In genomic region chr3:122568131-122568530, GRCh38 we compare ENCODE assay signal across 10 cellular contexts. TPM values are rescaled to one million over a fixed set of nuclear protein-coding genes. Genes with fewer than 3 reads are reported as not detected.
DNase-seq lines count a peak whose midpoint lies in the region; ATAC-seq and TF ChIP-seq lines count a peak whose summit lies in the region.
"Not testable (repeated sequence)": the region's sequence is repeated elsewhere in the genome, so short reads cannot be mapped to it uniquely, and the experiment has no call there.
"Had no signal": no experiment of that assay in that cellular context is flagged by ENCODE, and none has a peak within 500 bp of the region (broad histone marks: within the 10 kb centered on the region; RNA-seq: fewer than 3 reads in every experiment).

No MANE protein-coding gene starts in this region.

- peak overlapping the region; percentile 77 for H3K27ac Mint-ChIP-seq in activated CD4-positive, alpha-beta T cell treated with anti-CD3 and anti-CD28 coated beads, Interleukin-2, amount 10 ng/mL, durations not matched to agents 7 days and 5 days
- H3K27ac Mint-ChIP-seq in activated T-helper 2 cell treated with anti-CD3 and anti-CD28 coated beads, Interferon-gamma antibody, Interleukin-2, Interleukin-4, amounts not matched to agents 10 μg/mL and 5 μg/mL and 100 μg/mL, durations not matched to agents 14 hours and 24 hours and 36 hours: peak overlapping the region; percentile 63
- H3K27ac Mint-ChIP-seq in effector memory CD8-positive, alpha-beta T cell: peak overlapping the region; percentile 12 to 87
- H3K27ac Mint-ChIP-seq in naive B cell: peak overlapping the region; percentile 84 to 94 (median 89)

- H3K4me2 ChIP-seq in BLaER1 (peak overlapping the region; percentile 58), OCI-LY3 (ENCODE audit: low read length) (peak overlapping the region; percentile 48)

- not testable (repeated sequence) for H3K4me3 ChIP-seq in BLaER1; OCI-LY3 (ENCODE audit: low read length); spleen; urinary bladder (ENCODE audit: low read depth, low read length)

- ATAC-seq in effector memory CD8-positive, alpha-beta T cell (replicated peaks); naive B cell (ENCODE audit: low read depth in 2 of 2): not testable (repeated sequence)

- CTCF ChIA-PET in activated CD4-positive, alpha-beta T cell treated with anti-CD3 and anti-CD28 coated beads, Interleukin-2, amount 10 ng/mL, durations not matched to agents 7 days and 5 days (lab: Charles Lee): interaction anchor here (1.3 to 2.1 kb wide), 3 partner anchors 12 to 112 kb away, joined by 4 to 7 read pairs (median 4); partner anchors contain the start of gene PARP14

- 94 to 99% (median 95%) methylated on average over 7 of the region's 7 CpGs for WGBS in spleen, 5 donors
- WGBS in urinary bladder: 98% methylated on average over 7 of the region's 7 CpGs

- H3K9ac ChIP-seq in BLaER1: not testable (repeated sequence)
- H3K9ac ChIP-seq in OCI-LY3 (ENCODE audit: low read length): peak overlapping the region; percentile 53

- H3K9me3 Mint-ChIP-seq in activated CD4-positive, alpha-beta T cell treated with anti-CD3 and anti-CD28 coated beads, Interleukin-2, amount 10 ng/mL, durations not matched to agents 7 days and 5 days; activated T-helper 2 cell treated with anti-CD3 and anti-CD28 coated beads, Interferon-gamma antibody, Interleukin-2, Interleukin-4, amounts not matched to agents 10 μg/mL and 5 μg/mL and 100 μg/mL, durations not matched to agents 14 hours and 24 hours and 36 hours; effector memory CD8-positive, alpha-beta T cell; naive B cell: not testable (repeated sequence)

- not testable (repeated sequence) for DNase-seq in activated CD4-positive, alpha-beta T cell treated with anti-CD3 and anti-CD28 coated beads, Interleukin-2, amount 10 ng/mL, durations not matched to agents 7 days and 5 days; activated T-helper 2 cell treated with anti-CD3 and anti-CD28 coated beads, Interferon-gamma antibody, Interleukin-2, Interleukin-4, amounts not matched to agents 10 μg/mL and 5 μg/mL and 100 μg/mL, durations not matched to agents 14 hours and 24 hours and 36 hours (ENCODE audit: low spot score); effector memory CD8-positive, alpha-beta T cell; naive B cell; spleen

- not testable (repeated sequence) for H2AFZ ChIP-seq in OCI-LY3 (ENCODE audit: low read depth, low read length)

- not testable (repeated sequence) for TF ChIP-seq POLR2A in spleen (IDR thresholded peaks at IDR 0.05)

- peaks cover 83% of the 10 kb centered on the region for H3K36me3 Mint-ChIP-seq in activated CD4-positive, alpha-beta T cell treated with anti-CD3 and anti-CD28 coated beads, Interleukin-2, amount 10 ng/mL, durations not matched to agents 7 days and 5 days (ENCODE audit: low read depth)
- H3K36me3 Mint-ChIP-seq in activated T-helper 2 cell treated with anti-CD3 and anti-CD28 coated beads, Interferon-gamma antibody, Interleukin-2, Interleukin-4, amounts not matched to agents 10 μg/mL and 5 μg/mL and 100 μg/mL, durations not matched to agents 14 hours and 24 hours and 36 hours (ENCODE audit: low read depth): peaks cover 83% of the 10 kb centered on the region
- H3K36me3 Mint-ChIP-seq in effector memory CD8-positive, alpha-beta T cell (ENCODE audit: insufficient read depth): peaks cover 74% of the 10 kb centered on the region
- H3K36me3 Mint-ChIP-seq in naive B cell: peaks cover 7 to 24% of the 10 kb centered on the region in 2 donors

- peak overlapping the region; percentile 23 for H3K4me3 Mint-ChIP-seq in activated CD4-positive, alpha-beta T cell treated with anti-CD3 and anti-CD28 coated beads, Interleukin-2, amount 10 ng/mL, durations not matched to agents 7 days and 5 days
- H3K4me3 Mint-ChIP-seq in activated T-helper 2 cell treated with anti-CD3 and anti-CD28 coated beads, Interferon-gamma antibody, Interleukin-2, Interleukin-4, amounts not matched to agents 10 μg/mL and 5 μg/mL and 100 μg/mL, durations not matched to agents 14 hours and 24 hours and 36 hours (ENCODE audit: low read depth); effector memory CD8-positive, alpha-beta T cell: not testable (repeated sequence)
- H3K4me3 Mint-ChIP-seq in naive B cell: peak overlapping the region in 7 of 8 donors; percentile 29 to 78 (median 46)

- not testable (repeated sequence) for H3K27me3 Mint-ChIP-seq in activated CD4-positive, alpha-beta T cell treated with anti-CD3 and anti-CD28 coated beads, Interleukin-2, amount 10 ng/mL, durations not matched to agents 7 days and 5 days; activated T-helper 2 cell treated with anti-CD3 and anti-CD28 coated beads, Interferon-gamma antibody, Interleukin-2, Interleukin-4, amounts not matched to agents 10 μg/mL and 5 μg/mL and 100 μg/mL, durations not matched to agents 14 hours and 24 hours and 36 hours (ENCODE audit: low read depth); effector memory CD8-positive, alpha-beta T cell; naive B cell

- intact Hi-C loops in activated T-helper 2 cell treated with anti-CD3 and anti-CD28 coated beads, Interferon-gamma antibody, Interleukin-2, Interleukin-4, amounts not matched to agents 10 μg/mL and 5 μg/mL and 100 μg/mL, durations not matched to agents 14 hours and 24 hours and 36 hours (cut with micrococcal nuclease): loop anchor here (10.0 kb wide), 1 partner anchor 227 kb away; the partner anchor contains the start of genes HSPBAP1 and SLC49A4
- intact Hi-C loops in spleen (cut with DNase I; ENCODE audit: low total_unique reads): not testable (repeated sequence)

- H3K9me3 ChIP-seq in BLaER1; OCI-LY3 (ENCODE audit: insufficient read depth, low read length); spleen: not testable (repeated sequence)

- H4K20me1 ChIP-seq in BLaER1; OCI-LY3 (ENCODE audit: insufficient read depth, low read length): not testable (repeated sequence)

- peaks cover 72% of the 10 kb centered on the region for H3K4me1 Mint-ChIP-seq in activated CD4-positive, alpha-beta T cell treated with anti-CD3 and anti-CD28 coated beads, Interleukin-2, amount 10 ng/mL, durations not matched to agents 7 days and 5 days
- peaks cover 56% of the 10 kb centered on the region for H3K4me1 Mint-ChIP-seq in activated T-helper 2 cell treated with anti-CD3 and anti-CD28 coated beads, Interferon-gamma antibody, Interleukin-2, Interleukin-4, amounts not matched to agents 10 μg/mL and 5 μg/mL and 100 μg/mL, durations not matched to agents 14 hours and 24 hours and 36 hours (ENCODE audit: low read depth)
- H3K4me1 Mint-ChIP-seq in effector memory CD8-positive, alpha-beta T cell (ENCODE audit: low read depth in 2 of 2): peaks cover 46 to 63% of the 10 kb centered on the region in 2 donors
- peaks cover 60 to 75% (median 72%) of the 10 kb centered on the region in 3 donors for H3K4me1 Mint-ChIP-seq in naive B cell

- H3K27ac ChIP-seq in BLaER1: not testable (repeated sequence)
- H3K27ac ChIP-seq in OCI-LY3 (ENCODE audit: low read length) (peak overlapping the region; percentile 73), spleen (peak overlapping the region in 6 of 8 donors; percentile 20 to 98 (median 57)), urinary bladder (ENCODE audit: low read depth) (peak overlapping the region; percentile 3)

- peaks cover 75% of the 10 kb centered on the region for H3K36me3 ChIP-seq in BLaER1
- peaks cover 66% of the 10 kb centered on the region for H3K36me3 ChIP-seq in OCI-LY3 (replicated peaks; ENCODE audit: low read depth, low read length)
- peaks cover 0 to 76% (median 53%) of the 10 kb centered on the region in 6 donors for H3K36me3 ChIP-seq in spleen
- not testable (repeated sequence) for H3K36me3 ChIP-seq in urinary bladder (ENCODE audit: insufficient read depth)

- H3K79me2 ChIP-seq in OCI-LY3 (ENCODE audit: low read length): peaks cover 45% of the 10 kb centered on the region

- POLR2A ChIA-PET in activated CD4-positive, alpha-beta T cell treated with anti-CD3 and anti-CD28 coated beads, Interleukin-2, amount 10 ng/mL, durations not matched to agents 7 days and 5 days (lab: Charles Lee): not testable (repeated sequence)

- TF ChIP-seq CTCF in OCI-LY3 (IDR thresholded peaks at IDR 0.05; ENCODE audit: low read depth, low read length); spleen (IDR thresholded peaks at IDR 0.05 in 8 of 11, conservative IDR thresholded peaks at IDR 0.05 in 3 of 11): not testable (repeated sequence)

- H3K4me1 ChIP-seq in BLaER1 (peaks cover 69% of the 10 kb centered on the region), OCI-LY3 (ENCODE audit: low read length) (peaks cover 70% of the 10 kb centered on the region), spleen (peaks cover 22 to 84% (median 79%) of the 10 kb centered on the region in 6 donors)
- H3K4me1 ChIP-seq in urinary bladder (ENCODE audit: insufficient read depth): not testable (repeated sequence)

- H3K27me3 ChIP-seq in BLaER1; OCI-LY3 (ENCODE audit: low read depth, low read length); spleen (replicated peaks in 1 of 7): not testable (repeated sequence)

RNA-seq across cellular contexts. Expression of gene DTX3L, which starts 4.0 kb away (rescaled TPM):
- total RNA-seq in activated CD4-positive, alpha-beta T cell treated with anti-CD3 and anti-CD28 coated beads, Interleukin-2, amount 10 ng/mL, durations not matched to agents 7 days and 5 days: 100 to 1,000 TPM; 162 to 189 TPM
- total RNA-seq in activated T-helper 2 cell treated with anti-CD3 and anti-CD28 coated beads, Interferon-gamma antibody, Interleukin-2, Interleukin-4, amounts not matched to agents 10 μg/mL and 5 μg/mL and 100 μg/mL, durations not matched to agents 14 hours and 24 hours and 36 hours: 32.4 and 34.3 TPM in 2 replicates
- 10 to 100 TPM; 10.9 to 34.1 (median 27.0) TPM for polyA plus RNA-seq in naive B cell (ENCODE audit: low read depth in 6 of 6)
- total RNA-seq in spleen: 10 to 100 TPM; 47.1 to 68.4 (median 67.4) TPM
- 10 to 100 TPM; 11.0 to 24.8 (median 11.5) TPM for polyA plus RNA-seq in spleen
- 31.7 TPM for total RNA-seq in urinary bladder
- 12.8 TPM for polyA plus RNA-seq in urinary bladder

RNA-seq across cellular contexts. Expression of gene PARP9, which starts 4.0 kb away (rescaled TPM):
- total RNA-seq in activated CD4-positive, alpha-beta T cell treated with anti-CD3 and anti-CD28 coated beads, Interleukin-2, amount 10 ng/mL, durations not matched to agents 7 days and 5 days: 100 to 1,000 TPM; 172 to 186 TPM
- 29.8 and 31.0 TPM in 2 replicates for total RNA-seq in activated T-helper 2 cell treated with anti-CD3 and anti-CD28 coated beads, Interferon-gamma antibody, Interleukin-2, Interleukin-4, amounts not matched to agents 10 μg/mL and 5 μg/mL and 100 μg/mL, durations not matched to agents 14 hours and 24 hours and 36 hours
- polyA plus RNA-seq in naive B cell (ENCODE audit: low read depth in 6 of 6) (10 to 100 TPM; 13.1 to 26.2 (median 18.8) TPM), spleen (10 to 100 TPM; 24.0 to 51.7 (median 27.6) TPM), urinary bladder (24.1 TPM)
- total RNA-seq in spleen (10 to 100 TPM; 56.9 to 72.6 (median 70.4) TPM), urinary bladder (30.1 TPM)

RNA-seq across cellular contexts. Expression of gene PARP15, which starts 9.3 kb away (rescaled TPM):
- 10 to 100 TPM; 39.8 to 40.9 TPM for total RNA-seq in activated CD4-positive, alpha-beta T cell treated with anti-CD3 and anti-CD28 coated beads, Interleukin-2, amount 10 ng/mL, durations not matched to agents 7 days and 5 days
- 14.4 and 16.1 TPM in 2 replicates for total RNA-seq in activated T-helper 2 cell treated with anti-CD3 and anti-CD28 coated beads, Interferon-gamma antibody, Interleukin-2, Interleukin-4, amounts not matched to agents 10 μg/mL and 5 μg/mL and 100 μg/mL, durations not matched to agents 14 hours and 24 hours and 36 hours
- polyA plus RNA-seq in naive B cell (ENCODE audit: low read depth in 6 of 6) (10 to 100 TPM; 10.9 to 24.4 (median 17.8) TPM), spleen (100 to 1,000 TPM in 1 of 3 donors, 10 to 100 TPM in 2; 63.3 to 128 (median 66.5) TPM), urinary bladder (0.73 TPM)
- total RNA-seq in spleen (100 to 1,000 TPM in 1 of 7 donors, 10 to 100 TPM in 6; 59.3 to 114 (median 74.7) TPM), urinary bladder (1.3 TPM)
- total RNA-seq: G401, H4 had no signal

RNA-seq across cellular contexts. Expression of gene KPNA1, which starts 53.4 kb away (rescaled TPM):
- 10 to 100 TPM; 48.8 to 53.3 TPM for total RNA-seq in activated CD4-positive, alpha-beta T cell treated with anti-CD3 and anti-CD28 coated beads, Interleukin-2, amount 10 ng/mL, durations not matched to agents 7 days and 5 days
- 67.5 and 70.5 TPM in 2 replicates for total RNA-seq in activated T-helper 2 cell treated with anti-CD3 and anti-CD28 coated beads, Interferon-gamma antibody, Interleukin-2, Interleukin-4, amounts not matched to agents 10 μg/mL and 5 μg/mL and 100 μg/mL, durations not matched to agents 14 hours and 24 hours and 36 hours
- polyA plus RNA-seq in naive B cell (ENCODE audit: low read depth in 6 of 6) (10 to 100 TPM; 31.5 to 44.1 (median 34.5) TPM), spleen (10 to 100 TPM in 1 of 3 donors, 1 to 10 TPM in 2; 8.5 to 10.4 (median 9.2) TPM), urinary bladder (22.5 TPM)
- total RNA-seq in spleen (10 to 100 TPM; 39.3 to 74.4 (median 61.0) TPM), urinary bladder (38.0 TPM)
